Comparison of ENCODE assay signal across 8 cellular contexts in genomic region chr17:32341141-32341856, GRCh38. TPM values are rescaled to one million over a fixed set of nuclear protein-coding genes. Genes with fewer than 3 reads are reported as not detected.
A peak's percentile ranks its signal among the peaks of the same experiment; 100 is the strongest.
DNase-seq lines count a peak whose midpoint lies in the region; ATAC-seq and TF ChIP-seq lines count a peak whose summit lies in the region.

No MANE protein-coding gene starts in this region.

- peak; percentile 13 for ATAC-seq in HG03064 (IDR thresholded peaks at IDR 0.05; ENCODE audit: low read depth, unreplicated experiment)

- WGBS in adrenal gland, 4 donors: 2 to 4% (median 3%) methylated on average over 12 to 13 of the region's 13 CpGs
- no CpG with 5 or more reads among the region's 13 CpGs for WGBS in iPS DF 6.9 (ENCODE audit: insufficient coverage, insufficient read length)

- H3K27me3 ChIP-seq in adrenal gland (no peaks in the 10 kb centered on the region), iPS DF 6.9 (ENCODE audit: control insufficient read depth, insufficient read depth, low read length) (no peaks in the 10 kb centered on the region)

- peaks cover 5 to 13% of the 10 kb centered on the region in 2 donors for H3K4me1 ChIP-seq in adrenal gland (replicated peaks in 1 of 2)
- 0 out of 2 replicates have a peak, but pooled peaks cover 4% of the 10 kb centered on the region for H3K4me1 ChIP-seq in iPS DF 6.9 (ENCODE audit: control insufficient read depth, insufficient read depth, low read length)

- H3K9me3 ChIP-seq in adrenal gland (replicated peaks in 1 of 3): no peaks in the 10 kb centered on the region
- H3K9me3 ChIP-seq in iPS DF 6.9 (ENCODE audit: control insufficient read depth, insufficient read depth, low read length): no peaks in the 10 kb centered on the region

- H3K36me3 ChIP-seq in adrenal gland (replicated peaks in 1 of 2) (peaks cover 0 to 25% of the 10 kb centered on the region in 2 donors), iPS DF 6.9 (ENCODE audit: control insufficient read depth, insufficient read depth, low read length) (no peaks in the 10 kb centered on the region; the same call in 1 of the 2 replicates)

- TF ChIP-seq POLR2A in adrenal gland (IDR thresholded peaks at IDR 0.05): no peak

- H3K4me3 ChIP-seq in adrenal gland (peak overlapping the region in 2 of 4 donors; percentile 58 to 80), iPS DF 6.9 (ENCODE audit: low read length) (peak overlapping the region; percentile 59; the same call in 1 of the 2 replicates), skin epidermis (peak overlapping the region; percentile 39 to 62 (median 52))

- DNase-seq in RPMI8226 (peak; percentile 64), adrenal gland (peak in 1 of 7 donors; percentile 18), iPS DF 6.9 (ENCODE audit: low read depth, low spot score) (no peak), 8988T (no peak), occipital lobe (lab: John Stamatoyannopoulos, UW) (no peak)

- H3K27ac ChIP-seq in adrenal gland (peak overlapping the region in 4 of 5 donors; percentile 47 to 79 (median 68)), iPS DF 6.9 (ENCODE audit: low read length) (no peak overlapping the region), skin epidermis (peak overlapping the region in 20 of 21 experiments; percentile 17 to 90 (median 80))

- TF ChIP-seq CTCF in GM12872 (IDR thresholded peaks at IDR 0.05; ENCODE audit: insufficient read depth, low read depth, low read length) (peak; percentile 36; the same call in 1 of the 3 replicates), adrenal gland (IDR thresholded peaks at IDR 0.05) (peak in 2 of 6 experiments; percentile 14 to 17)

- intact Hi-C loops in adrenal gland (cut with DNase I): no loop called here

RNA-seq across cellular contexts. Expression of gene C17orf75, which starts 0.7 kb away (rescaled TPM):
- 10 to 100 TPM in 7 of 8 donors, 1 to 10 TPM in 1; 9.6 to 29.7 (median 19.8) TPM for total RNA-seq in adrenal gland
- polyA plus RNA-seq in adrenal gland: 10 to 100 TPM; 13.5 to 23.8 (median 17.1) TPM
- total RNA-seq in occipital lobe: 37.3 TPM

RNA-seq across cellular contexts. Expression of gene ZNF207, which starts 8.7 kb away (rescaled TPM):
- total RNA-seq in adrenal gland: 100 to 1,000 TPM in 6 of 8 donors, 10 to 100 TPM in 2; 68.7 to 193 (median 130) TPM
- 100 to 1,000 TPM in 1 of 3 donors, 10 to 100 TPM in 2; 58.8 to 190 (median 68.4) TPM for polyA plus RNA-seq in adrenal gland
- total RNA-seq in occipital lobe: 117 TPM
